ENCODE assay signal across 8 cellular contexts in the genomic region with DNA sequence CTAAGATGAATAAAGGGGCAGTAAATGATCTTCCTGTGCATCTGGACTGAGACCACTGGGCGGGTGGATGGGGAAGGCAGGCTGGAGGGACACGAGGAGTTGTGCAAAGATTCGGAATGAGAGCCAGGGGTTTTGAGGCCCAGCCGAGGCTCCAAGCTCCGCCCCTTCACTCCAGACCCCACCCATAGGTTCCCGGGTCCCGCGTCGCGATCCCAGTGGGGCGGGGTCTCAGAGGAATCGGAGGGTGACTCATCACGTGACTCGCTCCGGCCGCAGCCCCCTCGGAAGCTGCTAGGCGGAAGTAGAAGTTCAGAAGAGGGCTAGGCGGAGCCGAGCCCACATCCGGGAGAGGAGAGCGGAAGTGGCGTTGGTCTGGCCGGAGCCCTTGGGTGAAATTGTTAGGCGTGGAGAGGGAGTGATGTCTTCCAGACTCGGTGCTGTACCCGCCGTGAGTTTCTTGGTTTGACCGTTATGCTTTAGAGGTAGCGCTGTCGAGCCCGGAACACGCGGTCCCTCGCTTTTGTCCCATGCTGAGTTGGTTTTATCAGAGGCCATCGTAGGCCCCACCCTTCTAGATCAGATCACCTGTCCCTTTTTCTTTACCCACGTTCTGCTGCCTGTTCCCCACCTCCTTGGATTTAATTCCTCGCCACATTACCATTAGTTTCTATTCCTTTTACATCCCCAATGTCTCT. TPM values are rescaled to one million over a fixed set of nuclear protein-coding genes. Genes with fewer than 3 reads are reported as not detected.
DNase-seq lines count a peak whose midpoint lies in the region; ATAC-seq and TF ChIP-seq lines count a peak whose summit lies in the region.

A gene with protein sequence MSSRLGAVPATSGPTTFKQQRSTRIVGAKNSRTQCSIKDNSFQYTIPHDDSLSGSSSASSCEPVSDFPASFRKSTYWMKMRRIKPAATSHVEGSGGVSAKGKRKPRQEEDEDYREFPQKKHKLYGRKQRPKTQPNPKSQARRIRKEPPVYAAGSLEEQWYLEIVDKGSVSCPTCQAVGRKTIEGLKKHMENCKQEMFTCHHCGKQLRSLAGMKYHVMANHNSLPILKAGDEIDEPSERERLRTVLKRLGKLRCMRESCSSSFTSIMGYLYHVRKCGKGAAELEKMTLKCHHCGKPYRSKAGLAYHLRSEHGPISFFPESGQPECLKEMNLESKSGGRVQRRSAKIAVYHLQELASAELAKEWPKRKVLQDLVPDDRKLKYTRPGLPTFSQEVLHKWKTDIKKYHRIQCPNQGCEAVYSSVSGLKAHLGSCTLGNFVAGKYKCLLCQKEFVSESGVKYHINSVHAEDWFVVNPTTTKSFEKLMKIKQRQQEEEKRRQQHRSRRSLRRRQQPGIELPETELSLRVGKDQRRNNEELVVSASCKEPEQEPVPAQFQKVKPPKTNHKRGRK (plus strand): TSS at position 348 of the 695 bp plus-strand sequence. CDS start 71 bp downstream, at position 419.

- H3K4me1 ChIP-seq in colonic mucosa, result no peaks in the 10 kb centered on the region

- H3K27ac ChIP-seq in colonic mucosa, result peak within 1 kb of the TSS; percentile 41

- intact Hi-C loops in colonic mucosa (cut with DNase I), result no loop called here

- H3K27me3 ChIP-seq in colonic mucosa, result no peaks in the 10 kb centered on the region

- peak; percentile 88 for ATAC-seq in GM19043 (IDR thresholded peaks at IDR 0.05; ENCODE audit: low read depth, unreplicated experiment)
- peak; percentile 98 for ATAC-seq in HG03354 (IDR thresholded peaks at IDR 0.05; ENCODE audit: poor library complexity, severe bottlenecking, unreplicated experiment)

- peak within 1 kb of the TSS; percentile 58 for H3K4me3 ChIP-seq in colonic mucosa

- no peaks in the 10 kb centered on the region for H3K36me3 ChIP-seq in colonic mucosa

- DNase-seq in Ammon's horn (ENCODE audit: low spot score) (peak; percentile 90), NCI-H446 treated with DMSO at 0.1 percent for 48 hours (lab: John Stamatoyannopoulos, UW) (peak; percentile 86), colonic mucosa (peak; percentile 85), kidney tubule cell (ENCODE audit: low spot score) (peak; percentile 94)
- peak; percentile 67 to 69 for DNase-seq in activated CD4-positive, alpha-beta T cell treated with anti-CD3 and anti-CD28 coated beads for 24 hours (ENCODE audit: low read depth in 2 of 2)
- peak; percentile 43 to 52 for DNase-seq in stimulated activated CD4-positive, alpha-beta T cell treated with anti-CD3 and anti-CD28 coated beads, Interleukin-1b, Interleukin-23, amount 100 ng/mL, for 1 hour (ENCODE audit: low read depth in 2 of 2)

- TF ChIP-seq CTCF in colonic mucosa (IDR thresholded peaks at IDR 0.05), result no peak

- peak within 1 kb of the TSS; percentile 44 to 84 for H3K9ac ChIP-seq in colonic mucosa (ENCODE audit: low read depth in 2 of 2, low read length in 2 of 2)

- no peaks in the 10 kb centered on the region for H3K9me3 ChIP-seq in colonic mucosa

RNA-seq across cellular contexts. Expression of the gene that starts here (rescaled TPM):
- 10 to 100 TPM; 13.8 to 14.6 TPM for total RNA-seq in colonic mucosa

Comparison
In these comparisons a context has a peak if more than half of its experiments do, and no peak if none do; other contexts are left out.
1. Peak in every context shown above with its lines: DNase-seq, ATAC-seq, H3K4me3 ChIP-seq and H3K27ac ChIP-seq.